Comparison of ENCODE assay signal across 20 cellular contexts in genomic region chr16:57755726-57756423, GRCh38. TPM values are rescaled to one million over a fixed set of nuclear protein-coding genes. Genes with fewer than 3 reads are reported as not detected.
DNase-seq lines count a peak whose midpoint lies in the region; ATAC-seq and TF ChIP-seq lines count a peak whose summit lies in the region.
"Had no signal": no experiment of that assay in that cellular context is flagged by ENCODE, and none has a peak within 500 bp of the region (broad histone marks: within the 10 kb centered on the region; RNA-seq: fewer than 3 reads in every experiment).

No MANE protein-coding gene starts in this region.

- no peak overlapping the region for H4K8ac ChIP-seq in H9 (replicated peaks; ENCODE audit: insufficient read length, low read depth, low read length)

- H3K27me3 ChIP-seq in right atrium auricular region (no peaks in the 10 kb centered on the region), H9 (ENCODE audit: insufficient read depth, low read length) (no peaks in the 10 kb centered on the region), colonic mucosa (no peaks in the 10 kb centered on the region)
- H3K27me3 ChIP-seq: BLaER1, SJSA1 had no signal

- no peak overlapping the region for H3K23ac ChIP-seq in H9 (ENCODE audit: insufficient read length, low read depth, low read length)

- no peak overlapping the region for H2BK12ac ChIP-seq in H9 (ENCODE audit: insufficient read length, low read depth, low read length)

- H3K4me3 Mint-ChIP-seq in H9, result no peak overlapping the region
- no peak overlapping the region for H3K4me3 Mint-ChIP-seq in stimulated activated effector memory CD8-positive, alpha-beta T cell treated with anti-CD3 and anti-CD28 coated beads, Interleukin-12 subunit alpha, Interleukin-12 subunit beta, amount 100 ng/mL, for 72 hours
- H3K4me3 Mint-ChIP-seq in activated CD8-positive, alpha-beta T cell treated with anti-CD3 and anti-CD28 coated beads, Interleukin-2, amount 10 ng/mL, durations not matched to agents 7 days and 5 days, result no peak overlapping the region
- H3K4me3 Mint-ChIP-seq: CD4-positive, alpha-beta memory T cell had no signal

- TF ChIP-seq CTCF in right atrium auricular region (IDR thresholded peaks at IDR 0.05), result no peak
- TF ChIP-seq CTCF in H9 (conservative IDR thresholded peaks at IDR 0.05), result no peak
- no peak for TF ChIP-seq CTCF in colonic mucosa (IDR thresholded peaks at IDR 0.05)

- no peaks in the 10 kb centered on the region for H3K9me3 ChIP-seq in right atrium auricular region
- H3K9me3 ChIP-seq in H9 (ENCODE audit: control insufficient read depth, low read depth, low read length), result no peaks in the 10 kb centered on the region
- H3K9me3 ChIP-seq in colonic mucosa, result no peaks in the 10 kb centered on the region
- H3K9me3 ChIP-seq: BLaER1, SJSA1 had no signal

- peaks cover 0 to 17% of the 10 kb centered on the region in 2 donors for H3K4me1 ChIP-seq in right atrium auricular region
- H3K4me1 ChIP-seq in H9 (ENCODE audit: insufficient read depth, low read length), result no peaks in the 10 kb centered on the region; the same call in 1 of the 2 replicates
- H3K4me1 ChIP-seq in colonic mucosa, result no peaks in the 10 kb centered on the region
- H3K4me1 ChIP-seq: BLaER1 had no signal

- H3K27ac ChIP-seq in right atrium auricular region (no peak overlapping the region), H9 (ENCODE audit: insufficient read length, low read depth, low read length) (no peak overlapping the region), colonic mucosa (no peak overlapping the region)
- H3K27ac ChIP-seq: BLaER1, GM23248, SJSA1 had no signal

- no peaks in the 10 kb centered on the region for H4K20me1 ChIP-seq in H9 (ENCODE audit: control insufficient read depth, insufficient read depth, insufficient read length)
- H4K20me1 ChIP-seq: BLaER1 had no signal

- no peak overlapping the region for H3K9ac ChIP-seq in H9 (ENCODE audit: extremely low read depth, insufficient read length, low read length)
- no peak overlapping the region for H3K9ac ChIP-seq in colonic mucosa (ENCODE audit: low read depth in 2 of 2, low read length in 2 of 2)
- H3K9ac ChIP-seq: BLaER1, GM23248 had no signal

- no peaks in the 10 kb centered on the region for H3K27me3 Mint-ChIP-seq in H9 (ENCODE audit: low read depth)
- H3K27me3 Mint-ChIP-seq in activated CD8-positive, alpha-beta T cell treated with anti-CD3 and anti-CD28 coated beads, Interleukin-2, amount 10 ng/mL, durations not matched to agents 7 days and 5 days (ENCODE audit: low read depth), result no peaks in the 10 kb centered on the region
- H3K27me3 Mint-ChIP-seq: CD4-positive, alpha-beta memory T cell had no signal

- H3K36me3 Mint-ChIP-seq in H9 (ENCODE audit: insufficient read depth in 1 of 3, low read depth in 3 of 3), result peaks cover 4 to 33% (median 25%) of the 10 kb centered on the region in 3 experiments; a peak in 6 of 7 replicates
- H3K36me3 Mint-ChIP-seq in stimulated activated effector memory CD8-positive, alpha-beta T cell treated with anti-CD3 and anti-CD28 coated beads, Interleukin-12 subunit alpha, Interleukin-12 subunit beta, amount 100 ng/mL, for 72 hours, result peaks cover 16% of the 10 kb centered on the region
- H3K36me3 Mint-ChIP-seq in activated CD8-positive, alpha-beta T cell treated with anti-CD3 and anti-CD28 coated beads, Interleukin-2, amount 10 ng/mL, durations not matched to agents 7 days and 5 days (ENCODE audit: low read depth), result peaks cover 3% of the 10 kb centered on the region

- no peak overlapping the region for H2AFZ ChIP-seq in H9 (ENCODE audit: low read length)
- H2AFZ ChIP-seq: GM23248 had no signal

- no peak overlapping the region for H3K4me2 ChIP-seq in H9 (ENCODE audit: insufficient read depth, insufficient read length, low read length)
- H3K4me2 ChIP-seq: BLaER1 had no signal

- DNase-seq in Right ventricle myocardium inferior (ENCODE audit: missing footprints) (peak; percentile 30), right atrium auricular region (ENCODE audit: low spot score) (no peak), H9 (peak; percentile 22), islet precursor cell (peak; percentile 47), colonic mucosa (no peak), NCI-H1694 (lab: John Stamatoyannopoulos, UW) (no peak)
- DNase-seq in stimulated activated effector memory CD8-positive, alpha-beta T cell treated with anti-CD3 and anti-CD28 coated beads, Interleukin-12 subunit alpha, Interleukin-12 subunit beta, amount 100 ng/mL, for 72 hours (ENCODE audit: low spot score in 2 of 2), result no peak
- DNase-seq in activated CD8-positive, alpha-beta T cell treated with anti-CD3 and anti-CD28 coated beads, Interleukin-2, amount 10 ng/mL, durations not matched to agents 7 days and 5 days, result no peak
- DNase-seq: Calu3, GM23248, NCI-H1105, NCI-H1694 treated with DMSO at 0.1 percent for 48 hours, NCI-H2107, NCI-H510A, NCI-H774, PC-3, RPMI8226 had no signal

- no peak overlapping the region for H2BK20ac ChIP-seq in H9 (ENCODE audit: low read depth, low read length, poor library complexity, severe bottlenecking)

- H3K4me3 ChIP-seq in right atrium auricular region (no peak overlapping the region), colonic mucosa (no peak overlapping the region)
- H3K4me3 ChIP-seq: BLaER1, GM23248, SJSA1 had no signal

- H3K18ac ChIP-seq in H9 (ENCODE audit: insufficient read length, low read depth, low read length), result no peak overlapping the region

- no peak for ATAC-seq in Right ventricle myocardium inferior
- ATAC-seq in stimulated activated effector memory CD8-positive, alpha-beta T cell treated with anti-CD3 and anti-CD28 coated beads, Interleukin-12 subunit alpha, Interleukin-12 subunit beta, amount 100 ng/mL, for 72 hours, result no peak
- ATAC-seq in activated CD8-positive, alpha-beta T cell treated with anti-CD3 and anti-CD28 coated beads, Interleukin-2, amount 10 ng/mL, durations not matched to agents 7 days and 5 days, result no peak

- no peaks in the 10 kb centered on the region for H3K79me2 ChIP-seq in H9 (ENCODE audit: insufficient read depth, low read length)

- H2BK120ac ChIP-seq in H9 (ENCODE audit: low read depth, low read length, poor library complexity, severe bottlenecking), result no peak overlapping the region

- H4K91ac ChIP-seq in H9 (ENCODE audit: insufficient read length, low read depth, low read length), result no peak overlapping the region

- no peak overlapping the region for H3K14ac ChIP-seq in H9 (ENCODE audit: insufficient read depth, low read length)

- H3T11ph ChIP-seq in H9 (ENCODE audit: low read length), result no peak overlapping the region

- no peak overlapping the region for H2AK5ac ChIP-seq in H9 (ENCODE audit: insufficient read length, low read length)

- H3K79me1 ChIP-seq in H9 (ENCODE audit: insufficient read depth, low read depth, low read length, poor library complexity, severe bottlenecking), result no peaks in the 10 kb centered on the region

- H4K5ac ChIP-seq in H9 (ENCODE audit: insufficient read length, low read depth, low read length), result no peak overlapping the region

- H2BK15ac ChIP-seq in H9 (ENCODE audit: low read depth, low read length), result no peak overlapping the region

- H3K23me2 ChIP-seq in H9 (ENCODE audit: insufficient read length, low read depth, low read length, poor library complexity, severe bottlenecking), result no peaks in the 10 kb centered on the region

- intact Hi-C loops in Right ventricle myocardium inferior (cut with DNase I) (loop anchor here (10.0 kb wide), 1 partner anchor 249 kb away; the partner anchor contains the start of genes USB1 and ZNF319), colonic mucosa (cut with DNase I) (loop anchor here (2.0 to 10.0 kb wide), 2 partner anchors 107 to 239 kb away; no protein-coding TSS in a partner anchor)

- no peak overlapping the region for H2BK5ac ChIP-seq in H9 (ENCODE audit: insufficient read length, low read length)

- no peak overlapping the region for H3K4ac ChIP-seq in H9 (ENCODE audit: low read depth, low read length)

- H3K4me1 Mint-ChIP-seq in H9, result peaks cover 6 to 9% of the 10 kb centered on the region in 2 experiments
- H3K4me1 Mint-ChIP-seq in stimulated activated effector memory CD8-positive, alpha-beta T cell treated with anti-CD3 and anti-CD28 coated beads, Interleukin-12 subunit alpha, Interleukin-12 subunit beta, amount 100 ng/mL, for 72 hours, result peaks cover 19% of the 10 kb centered on the region
- peaks cover 2% of the 10 kb centered on the region for H3K4me1 Mint-ChIP-seq in activated CD8-positive, alpha-beta T cell treated with anti-CD3 and anti-CD28 coated beads, Interleukin-2, amount 10 ng/mL, durations not matched to agents 7 days and 5 days (ENCODE audit: low read depth)

- H3K27ac Mint-ChIP-seq in H9, result peak overlapping the region in 2 of 3 experiments; percentile 20 to 92; a peak in 1 of 7 replicates
- peak overlapping the region; percentile 80 for H3K27ac Mint-ChIP-seq in stimulated activated effector memory CD8-positive, alpha-beta T cell treated with anti-CD3 and anti-CD28 coated beads, Interleukin-12 subunit alpha, Interleukin-12 subunit beta, amount 100 ng/mL, for 72 hours
- H3K27ac Mint-ChIP-seq in activated CD8-positive, alpha-beta T cell treated with anti-CD3 and anti-CD28 coated beads, Interleukin-2, amount 10 ng/mL, durations not matched to agents 7 days and 5 days, result no peak overlapping the region
- H3K27ac Mint-ChIP-seq: CD4-positive, alpha-beta memory T cell had no signal

- H3K36me3 ChIP-seq in right atrium auricular region (peaks cover 38% of the 10 kb centered on the region), colonic mucosa (no peaks in the 10 kb centered on the region)

- POLR2A ChIA-PET in activated CD8-positive, alpha-beta T cell treated with anti-CD3 and anti-CD28 coated beads, Interleukin-2, amount 10 ng/mL, durations not matched to agents 7 days and 5 days (lab: Charles Lee), result interaction anchor here (1.1 kb wide), 1 partner anchor 179 kb away, joined by 3 read pairs; no protein-coding TSS in a partner anchor

- H3K9me3 Mint-ChIP-seq in H9, result no peaks in the 10 kb centered on the region
- H3K9me3 Mint-ChIP-seq in stimulated activated effector memory CD8-positive, alpha-beta T cell treated with anti-CD3 and anti-CD28 coated beads, Interleukin-12 subunit alpha, Interleukin-12 subunit beta, amount 100 ng/mL, for 72 hours, result no peaks in the 10 kb centered on the region
- H3K9me3 Mint-ChIP-seq in activated CD8-positive, alpha-beta T cell treated with anti-CD3 and anti-CD28 coated beads, Interleukin-2, amount 10 ng/mL, durations not matched to agents 7 days and 5 days (ENCODE audit: insufficient read depth), result no peaks in the 10 kb centered on the region
- H3K9me3 Mint-ChIP-seq: CD4-positive, alpha-beta memory T cell had no signal

- WGBS in H9 (ENCODE audit: extremely low coverage, insufficient read length, low lambda C conversion rate), result no CpG with 5 or more reads among the region's 18 CpGs

- no peak overlapping the region for H3K56ac ChIP-seq in H9 (ENCODE audit: insufficient read length, low read depth, low read length)

- CTCF ChIA-PET in activated CD8-positive, alpha-beta T cell treated with anti-CD3 and anti-CD28 coated beads, Interleukin-2, amount 10 ng/mL, durations not matched to agents 7 days and 5 days (lab: Charles Lee), result interaction anchor here (0.9 to 3.4 kb wide), 9 partner anchors 12 to 179 kb away, joined by 3 to 21 read pairs (median 4); partner anchors contain the start of gene KATNB1

RNA-seq across cellular contexts. Expression of gene KATNB1, which starts 20.3 kb away (rescaled TPM):
- total RNA-seq in Right ventricle myocardium inferior, result 8.5 TPM
- total RNA-seq in right atrium auricular region, result 10 to 100 TPM; 11.7 TPM
- total RNA-seq in H9 (2021), result 25.7 and 29.9 TPM in 2 replicates
- 10 to 100 TPM; 36.3 to 36.7 TPM for total RNA-seq in activated CD8-positive, alpha-beta T cell treated with anti-CD3 and anti-CD28 coated beads, Interleukin-2, amount 10 ng/mL, durations not matched to agents 7 days and 5 days
- total RNA-seq in colonic mucosa, result 10 to 100 TPM; 17.0 to 26.3 TPM

RNA-seq across cellular contexts. Expression of gene KIFC3, which starts 46.4 kb away (rescaled TPM):
- total RNA-seq in Right ventricle myocardium inferior, result 55.3 TPM
- total RNA-seq in right atrium auricular region, result 10 to 100 TPM; 40.6 to 59.5 TPM
- 3.5 and 5.0 TPM in 2 replicates for total RNA-seq in H9 (2021)
- total RNA-seq in activated CD8-positive, alpha-beta T cell treated with anti-CD3 and anti-CD28 coated beads, Interleukin-2, amount 10 ng/mL, durations not matched to agents 7 days and 5 days, result under 1 TPM in 1 of 2 experiments, not detected in 1; 0.53 TPM
- 1 to 10 TPM; 3.8 to 5.7 TPM for total RNA-seq in colonic mucosa

Comparison
In these comparisons a context has a peak if more than half of its experiments do, and no peak if none do; other contexts are left out.
1. DNase-seq: peak in Right ventricle myocardium inferior (single experiment), H9 (single experiment) and islet precursor cell (single experiment); none in right atrium auricular region (single experiment), stimulated activated effector memory CD8-positive, alpha-beta T cell treated with anti-CD3 and anti-CD28 coated beads, Interleukin-12 subunit alpha, Interleukin-12 subunit beta, amount 100 ng/mL, for 72 hours (0 of 2), activated CD8-positive, alpha-beta T cell treated with anti-CD3 and anti-CD28 coated beads, Interleukin-2, amount 10 ng/mL, durations not matched to agents 7 days and 5 days (single experiment), colonic mucosa (single experiment) and NCI-H1694 (single experiment).